In genomic region chr3:14456794-14457193, GRCh38 we compare ENCODE assay signal across 2 cellular contexts.
TF ChIP-seq lines count a peak whose summit lies in the region.

No MANE protein-coding gene starts in this region.

TF ChIP-seq in IMR-90, 13 proteins besides CTCF, POLR2A, EP300 and RAD21:
- TF ChIP-seq MAZ (IDR thresholded peaks at IDR 0.05; ENCODE audit: borderline replicate concordance, low read depth, low read length) (no peak), MXI1 (IDR thresholded peaks at IDR 0.05; ENCODE audit: borderline replicate concordance, low read depth, low read length) (no peak)

TF ChIP-seq in WTC11, 78 proteins besides CTCF, POLR2A, EP300 and RAD21:
- TF ChIP-seq GABPB1 (CRISPR knock-in tag; IDR thresholded peaks at IDR 0.05) (no peak), ATF2 (CRISPR knock-in tag; IDR thresholded peaks at IDR 0.05; ENCODE audit: borderline replicate concordance, low read depth) (no peak), FOXP1 (CRISPR knock-in tag; IDR thresholded peaks at IDR 0.05; ENCODE audit: borderline replicate concordance) (no peak), ZNF263 (CRISPR knock-in tag; IDR thresholded peaks at IDR 0.05; ENCODE audit: low read depth) (no peak), MXD4 (CRISPR knock-in tag; IDR thresholded peaks at IDR 0.05; ENCODE audit: borderline replicate concordance) (no peak), HMGA2 (CRISPR knock-in tag; IDR thresholded peaks at IDR 0.05) (no peak), ELF4 (CRISPR knock-in tag; IDR thresholded peaks at IDR 0.05; ENCODE audit: low read depth) (no peak), STAT6 (CRISPR knock-in tag; conservative IDR thresholded peaks at IDR 0.05; ENCODE audit: low read depth) (no peak), ZNF317 (CRISPR knock-in tag; IDR thresholded peaks at IDR 0.05; ENCODE audit: borderline replicate concordance, low read depth) (no peak), TEAD4 (CRISPR knock-in tag; IDR thresholded peaks at IDR 0.05) (no peak), ZNF232 (CRISPR knock-in tag; IDR thresholded peaks at IDR 0.05) (no peak), ATF3 (CRISPR knock-in tag; conservative IDR thresholded peaks at IDR 0.05) (no peak), NFE2L1 (CRISPR knock-in tag; IDR thresholded peaks at IDR 0.05) (no peak), ESRRA (CRISPR knock-in tag; IDR thresholded peaks at IDR 0.05; ENCODE audit: borderline replicate concordance) (no peak), RELA (CRISPR knock-in tag; IDR thresholded peaks at IDR 0.05; ENCODE audit: borderline replicate concordance) (no peak)
- TF ChIP-seq, protein P1, sequence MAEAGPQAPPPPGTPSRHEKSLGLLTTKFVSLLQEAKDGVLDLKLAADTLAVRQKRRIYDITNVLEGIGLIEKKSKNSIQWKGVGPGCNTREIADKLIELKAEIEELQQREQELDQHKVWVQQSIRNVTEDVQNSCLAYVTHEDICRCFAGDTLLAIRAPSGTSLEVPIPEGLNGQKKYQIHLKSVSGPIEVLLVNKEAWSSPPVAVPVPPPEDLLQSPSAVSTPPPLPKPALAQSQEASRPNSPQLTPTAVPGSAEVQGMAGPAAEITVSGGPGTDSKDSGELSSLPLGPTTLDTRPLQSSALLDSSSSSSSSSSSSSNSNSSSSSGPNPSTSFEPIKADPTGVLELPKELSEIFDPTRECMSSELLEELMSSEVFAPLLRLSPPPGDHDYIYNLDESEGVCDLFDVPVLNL (CRISPR knock-in tag; IDR thresholded peaks at IDR 0.05; ENCODE audit: borderline replicate concordance, low read depth), result no peak
- TF ChIP-seq, protein P2, sequence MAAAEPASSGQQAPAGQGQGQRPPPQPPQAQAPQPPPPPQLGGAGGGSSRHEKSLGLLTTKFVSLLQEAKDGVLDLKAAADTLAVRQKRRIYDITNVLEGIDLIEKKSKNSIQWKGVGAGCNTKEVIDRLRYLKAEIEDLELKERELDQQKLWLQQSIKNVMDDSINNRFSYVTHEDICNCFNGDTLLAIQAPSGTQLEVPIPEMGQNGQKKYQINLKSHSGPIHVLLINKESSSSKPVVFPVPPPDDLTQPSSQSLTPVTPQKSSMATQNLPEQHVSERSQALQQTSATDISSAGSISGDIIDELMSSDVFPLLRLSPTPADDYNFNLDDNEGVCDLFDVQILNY (CRISPR knock-in tag; IDR thresholded peaks at IDR 0.05), result no peak
- TF ChIP-seq, protein P3, sequence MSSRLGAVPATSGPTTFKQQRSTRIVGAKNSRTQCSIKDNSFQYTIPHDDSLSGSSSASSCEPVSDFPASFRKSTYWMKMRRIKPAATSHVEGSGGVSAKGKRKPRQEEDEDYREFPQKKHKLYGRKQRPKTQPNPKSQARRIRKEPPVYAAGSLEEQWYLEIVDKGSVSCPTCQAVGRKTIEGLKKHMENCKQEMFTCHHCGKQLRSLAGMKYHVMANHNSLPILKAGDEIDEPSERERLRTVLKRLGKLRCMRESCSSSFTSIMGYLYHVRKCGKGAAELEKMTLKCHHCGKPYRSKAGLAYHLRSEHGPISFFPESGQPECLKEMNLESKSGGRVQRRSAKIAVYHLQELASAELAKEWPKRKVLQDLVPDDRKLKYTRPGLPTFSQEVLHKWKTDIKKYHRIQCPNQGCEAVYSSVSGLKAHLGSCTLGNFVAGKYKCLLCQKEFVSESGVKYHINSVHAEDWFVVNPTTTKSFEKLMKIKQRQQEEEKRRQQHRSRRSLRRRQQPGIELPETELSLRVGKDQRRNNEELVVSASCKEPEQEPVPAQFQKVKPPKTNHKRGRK (CRISPR knock-in tag; IDR thresholded peaks at IDR 0.05; ENCODE audit: borderline replicate concordance), result no peak
- TF ChIP-seq, protein P4, sequence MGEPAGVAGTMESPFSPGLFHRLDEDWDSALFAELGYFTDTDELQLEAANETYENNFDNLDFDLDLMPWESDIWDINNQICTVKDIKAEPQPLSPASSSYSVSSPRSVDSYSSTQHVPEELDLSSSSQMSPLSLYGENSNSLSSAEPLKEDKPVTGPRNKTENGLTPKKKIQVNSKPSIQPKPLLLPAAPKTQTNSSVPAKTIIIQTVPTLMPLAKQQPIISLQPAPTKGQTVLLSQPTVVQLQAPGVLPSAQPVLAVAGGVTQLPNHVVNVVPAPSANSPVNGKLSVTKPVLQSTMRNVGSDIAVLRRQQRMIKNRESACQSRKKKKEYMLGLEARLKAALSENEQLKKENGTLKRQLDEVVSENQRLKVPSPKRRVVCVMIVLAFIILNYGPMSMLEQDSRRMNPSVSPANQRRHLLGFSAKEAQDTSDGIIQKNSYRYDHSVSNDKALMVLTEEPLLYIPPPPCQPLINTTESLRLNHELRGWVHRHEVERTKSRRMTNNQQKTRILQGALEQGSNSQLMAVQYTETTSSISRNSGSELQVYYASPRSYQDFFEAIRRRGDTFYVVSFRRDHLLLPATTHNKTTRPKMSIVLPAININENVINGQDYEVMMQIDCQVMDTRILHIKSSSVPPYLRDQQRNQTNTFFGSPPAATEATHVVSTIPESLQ (CRISPR knock-in tag; IDR thresholded peaks at IDR 0.05), result no peak
- TF ChIP-seq, protein P5, sequence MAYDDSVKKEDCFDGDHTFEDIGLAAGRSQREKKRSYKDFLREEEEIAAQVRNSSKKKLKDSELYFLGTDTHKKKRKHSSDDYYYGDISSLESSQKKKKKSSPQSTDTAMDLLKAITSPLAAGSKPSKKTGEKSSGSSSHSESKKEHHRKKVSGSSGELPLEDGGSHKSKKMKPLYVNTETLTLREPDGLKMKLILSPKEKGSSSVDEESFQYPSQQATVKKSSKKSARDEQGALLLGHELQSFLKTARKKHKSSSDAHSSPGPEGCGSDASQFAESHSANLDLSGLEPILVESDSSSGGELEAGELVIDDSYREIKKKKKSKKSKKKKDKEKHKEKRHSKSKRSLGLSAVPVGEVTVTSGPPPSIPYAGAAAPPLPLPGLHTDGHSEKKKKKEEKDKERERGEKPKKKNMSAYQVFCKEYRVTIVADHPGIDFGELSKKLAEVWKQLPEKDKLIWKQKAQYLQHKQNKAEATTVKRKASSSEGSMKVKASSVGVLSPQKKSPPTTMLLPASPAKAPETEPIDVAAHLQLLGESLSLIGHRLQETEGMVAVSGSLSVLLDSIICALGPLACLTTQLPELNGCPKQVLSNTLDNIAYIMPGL (CRISPR knock-in tag; IDR thresholded peaks at IDR 0.05), result no peak
TF ChIP-seq in WTC11: peak in this region for 0.
